ENCODE assay signal across 8 cellular contexts in genomic region chr12:122646568-122647220, GRCh38. TPM values are rescaled to one million over a fixed set of nuclear protein-coding genes. Genes with fewer than 3 reads are reported as not detected.
A peak's percentile ranks its signal among the peaks of the same experiment; 100 is the strongest.
DNase-seq lines count a peak whose midpoint lies in the region; ATAC-seq and TF ChIP-seq lines count a peak whose summit lies in the region.

No MANE protein-coding gene starts in this region.

- H3K27ac Mint-ChIP-seq in CD14-positive monocyte (peak overlapping the region; percentile 94 to 100 (median 99)), nephron progenitor cell (no peak overlapping the region)

- intact Hi-C loops in CD14-positive monocyte (cut with micrococcal nuclease), result loop anchor here in 1 of 2 donors (5.0 kb wide), 1 partner anchor 56 kb away; the partner anchor contains the start of gene HCAR2
- intact Hi-C loops in upper lobe of right lung (cut with DNase I), result no loop called here

- no peaks in the 10 kb centered on the region for H3K36me3 ChIP-seq in upper lobe of right lung

- H3K27me3 Mint-ChIP-seq in CD14-positive monocyte (ENCODE audit: low read depth in 3 of 3), result peaks cover 0 to 3% (median 0%) of the 10 kb centered on the region in 3 donors
- H3K27me3 Mint-ChIP-seq in nephron progenitor cell (ENCODE audit: low read depth, poor library complexity), result peaks cover 12% of the 10 kb centered on the region

- no peaks in the 10 kb centered on the region for H3K9me3 ChIP-seq in upper lobe of right lung

- H3K4me1 ChIP-seq in upper lobe of right lung, result no peaks in the 10 kb centered on the region

- no peak for TF ChIP-seq CTCF in CD14-positive monocyte (IDR thresholded peaks at IDR 0.05)
- no peak for TF ChIP-seq CTCF in fibroblast of villous mesenchyme (IDR thresholded peaks at IDR 0.05; ENCODE audit: insufficient read depth, low read depth, low read length)
- no peak for TF ChIP-seq CTCF in upper lobe of right lung (IDR thresholded peaks at IDR 0.05)
- no peak for TF ChIP-seq CTCF in nephron progenitor cell (IDR thresholded peaks at IDR 0.05)

- ATAC-seq in GM19467 (IDR thresholded peaks at IDR 0.05; ENCODE audit: unreplicated experiment), result peak; percentile 73
- ATAC-seq in HG03565 (IDR thresholded peaks at IDR 0.05; ENCODE audit: unreplicated experiment), result peak; percentile 71
- ATAC-seq in upper lobe of right lung, result peak; percentile 82

- H3K4me3 Mint-ChIP-seq in CD14-positive monocyte (peak overlapping the region; percentile 42 to 91), nephron progenitor cell (no peak overlapping the region)

- peaks cover 0 to 1% of the 10 kb centered on the region in 2 donors for H3K36me3 Mint-ChIP-seq in CD14-positive monocyte
- peaks cover 4% of the 10 kb centered on the region for H3K36me3 Mint-ChIP-seq in nephron progenitor cell (ENCODE audit: low read depth)

- H3K27ac ChIP-seq in upper lobe of right lung, result no peak overlapping the region

- H3K4me1 Mint-ChIP-seq in CD14-positive monocyte (peaks cover 52% of the 10 kb centered on the region), nephron progenitor cell (peaks cover 13% of the 10 kb centered on the region)

- H3K27me3 ChIP-seq in upper lobe of right lung, result no peaks in the 10 kb centered on the region

- DNase-seq in CD14-positive monocyte (ENCODE audit: low spot score) (peak; percentile 93), fibroblast of villous mesenchyme (ENCODE audit: low read depth) (peak; percentile 88), upper lobe of right lung (no peak), NCI-H2029 treated with DMSO at 0.1 percent for 48 hours (lab: John Stamatoyannopoulos, UW) (no peak), nephron progenitor cell (no peak)
- DNase-seq in activated CD4-positive, CD25-positive, alpha-beta regulatory T cell treated with anti-CD3 and anti-CD28 coated beads, Interleukin-2, amount 50 U/mL, for 72 hours, result peak; percentile 38

- H3K4me3 ChIP-seq in fibroblast of villous mesenchyme (ENCODE audit: low read depth, low read length), result no peak overlapping the region
- no peak overlapping the region for H3K4me3 ChIP-seq in upper lobe of right lung

- peaks cover 0 to 2% (median 0%) of the 10 kb centered on the region in 7 donors for H3K9me3 Mint-ChIP-seq in CD14-positive monocyte
- H3K9me3 Mint-ChIP-seq in nephron progenitor cell, result no peaks in the 10 kb centered on the region

RNA-seq across cellular contexts. Expression of gene HCAR2, which starts 56.5 kb away (rescaled TPM):
- polyA plus RNA-seq in CD14-positive monocyte, result 10 to 100 TPM in 1 of 2 donors, 1 to 10 TPM in 1; 8.1 to 13.0 TPM
- total RNA-seq in fibroblast of villous mesenchyme, result under 0.01 TPM in 1 of 2 replicates, not detected in the other
- total RNA-seq in upper lobe of right lung, result 7.6 TPM

Comparison
In these comparisons a context has a peak if more than half of its experiments do, and no peak if none do; other contexts are left out.
1. DNase-seq: peak in CD14-positive monocyte (single experiment), activated CD4-positive, CD25-positive, alpha-beta regulatory T cell treated with anti-CD3 and anti-CD28 coated beads, Interleukin-2, amount 50 U/mL, for 72 hours (single experiment) and fibroblast of villous mesenchyme (single experiment); none in upper lobe of right lung (single experiment), NCI-H2029 treated with DMSO at 0.1 percent for 48 hours (single experiment) and nephron progenitor cell (single experiment).
2. Peak in every context shown above with its lines, with median percentiles within 50 percentile points of each other: ATAC-seq.